Comparison of ENCODE assay signal across 24 cellular contexts in genomic region chr4:76595435-76595834, GRCh38.
"Had no signal": no experiment of that assay in that cellular context is flagged by ENCODE, and none has a peak within 500 bp of the region (broad histone marks: within the 10 kb centered on the region; RNA-seq: fewer than 3 reads in every experiment).

No MANE protein-coding gene starts in this region.

- H3K4me1 Mint-ChIP-seq: memory B cell; naive thymus-derived CD4-positive, alpha-beta T cell; stimulated activated memory B cell treated with anti-CD40 and anti-IgM and Interleukin-4, amounts not matched to agents 10 μg/mL and 1 μg/mL and 100 μg/mL, for 72 hours had no signal

- H3K4me3 Mint-ChIP-seq: endodermal cell; memory B cell; naive thymus-derived CD4-positive, alpha-beta T cell; nephron; stimulated activated memory B cell treated with anti-CD40 and anti-IgM and Interleukin-4, amounts not matched to agents 10 μg/mL and 1 μg/mL and 100 μg/mL, for 72 hours had no signal

- H3K4me3 ChIP-seq: dorsolateral prefrontal cortex, gastrocnemius medialis, lung, prostate gland, right atrium auricular region, thoracic aorta, tibial nerve, vagina had no signal

- H3K4me1 ChIP-seq: prostate gland, vagina had no signal

- H3K27me3 ChIP-seq: dorsolateral prefrontal cortex, gastrocnemius medialis, right atrium auricular region, tibial nerve, vagina had no signal

- H3K27ac Mint-ChIP-seq: endodermal cell; memory B cell; naive thymus-derived CD4-positive, alpha-beta T cell; nephron; stimulated activated memory B cell treated with anti-CD40 and anti-IgM and Interleukin-4, amounts not matched to agents 10 μg/mL and 1 μg/mL and 100 μg/mL, for 72 hours had no signal

- ATAC-seq: esophagus mucosa; gastrocnemius medialis; naive thymus-derived CD4-positive, alpha-beta T cell; sciatic nerve; stimulated activated memory B cell treated with anti-CD40 and anti-IgM and Interleukin-4, amounts not matched to agents 10 μg/mL and 1 μg/mL and 100 μg/mL, for 72 hours; stimulated activated naive CD8-positive, alpha-beta T cell treated with anti-CD3 and anti-CD28 coated beads, Interleukin-15, Interleukin-2, amounts not matched to agents 100 U/mL and 50 U/mL, for 24 hours had no signal

- H3K9me3 ChIP-seq: gastrocnemius medialis, prostate gland, right atrium auricular region, thoracic aorta, tibial nerve, vagina had no signal

- DNase-seq: dorsolateral prefrontal cortex; effector CD8-positive, alpha-beta T cell; endodermal cell; foreskin fibroblast; gastrocnemius medialis; head of caudate nucleus; kidney; naive thymus-derived CD4-positive, alpha-beta T cell; nucleus accumbens; stimulated activated CD4-positive, alpha-beta T cell treated with anti-CD3 and anti-CD28 coated beads, Interleukin-2, amount 100 ng/mL, for 24 hours; stimulated activated CD4-positive, alpha-beta T cell treated with anti-CD3 and anti-CD28 coated beads, Interleukin-4, amount 100 ng/mL, for 4 hours; stimulated activated naive CD8-positive, alpha-beta T cell treated with anti-CD3 and anti-CD28 coated beads, Interleukin-15, Interleukin-2, amounts not matched to agents 100 U/mL and 50 U/mL, for 24 hours had no signal

- H3K36me3 Mint-ChIP-seq: memory B cell; naive thymus-derived CD4-positive, alpha-beta T cell; stimulated activated memory B cell treated with anti-CD40 and anti-IgM and Interleukin-4, amounts not matched to agents 10 μg/mL and 1 μg/mL and 100 μg/mL, for 72 hours had no signal

- H3K9me3 Mint-ChIP-seq: endodermal cell; memory B cell; nephron; stimulated activated memory B cell treated with anti-CD40 and anti-IgM and Interleukin-4, amounts not matched to agents 10 μg/mL and 1 μg/mL and 100 μg/mL, for 72 hours had no signal

- H3K36me3 ChIP-seq: gastrocnemius medialis, prostate gland, right atrium auricular region, thoracic aorta, tibial nerve, vagina had no signal

- H3K27ac ChIP-seq: dorsolateral prefrontal cortex, epithelial cell of prostate, gastrocnemius medialis, right atrium auricular region, tibial nerve, vagina had no signal
